Comparison of ENCODE assay signal across 11 cellular contexts in the genomic region with DNA sequence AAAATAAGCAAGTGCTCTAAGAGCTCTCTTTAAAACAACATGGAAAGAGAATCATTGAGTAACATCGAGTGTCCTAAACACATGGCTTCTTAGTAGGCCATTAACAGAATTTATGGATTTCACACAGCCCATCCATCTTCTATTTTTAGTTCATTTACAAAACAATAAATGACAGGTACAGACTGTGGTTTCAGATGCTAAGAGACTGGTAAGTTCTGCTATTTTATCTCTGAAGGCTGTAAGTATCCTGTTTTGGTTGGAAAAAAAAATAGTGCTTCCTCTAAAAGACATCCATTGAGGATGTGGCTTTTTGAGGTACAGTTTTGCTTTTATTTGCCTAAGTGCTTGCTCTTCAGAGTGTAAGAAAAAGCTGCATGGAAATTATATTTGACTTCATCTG. TPM values are rescaled to one million over a fixed set of nuclear protein-coding genes. Genes with fewer than 3 reads are reported as not detected.
A peak's percentile ranks its signal among the peaks of the same experiment; 100 is the strongest.
DNase-seq lines count a peak whose midpoint lies in the region; ATAC-seq lines count a peak whose summit lies in the region.
"Had no signal": no experiment of that assay in that cellular context is flagged by ENCODE, and none has a peak within 500 bp of the region (broad histone marks: within the 10 kb centered on the region; RNA-seq: fewer than 3 reads in every experiment).

No MANE protein-coding gene starts in this region.

- POLR2A ChIA-PET in naive thymus-derived CD8-positive, alpha-beta T cell (lab: Charles Lee), result no interaction called here

- H3K9me3 Mint-ChIP-seq in naive thymus-derived CD8-positive, alpha-beta T cell, result peaks cover 0 to 3% (median 0%) of the 10 kb centered on the region in 9 donors
- H3K9me3 Mint-ChIP-seq: endodermal cell had no signal

- peaks cover 0 to 2% (median 0%) of the 10 kb centered on the region in 5 donors for H3K27me3 Mint-ChIP-seq in naive thymus-derived CD8-positive, alpha-beta T cell

- ATAC-seq in GM19372 (IDR thresholded peaks at IDR 0.05; ENCODE audit: low read depth, unreplicated experiment) (peak; percentile 47), HG03175 (IDR thresholded peaks at IDR 0.05; ENCODE audit: unreplicated experiment) (peak; percentile 53), HG03095 (IDR thresholded peaks at IDR 0.05; ENCODE audit: unreplicated experiment) (no peak), GM19463 (IDR thresholded peaks at IDR 0.05; ENCODE audit: unreplicated experiment) (no peak), GM21576 (IDR thresholded peaks at IDR 0.05; ENCODE audit: unreplicated experiment) (no peak)
- ATAC-seq in naive thymus-derived CD8-positive, alpha-beta T cell, result peak; percentile 61 to 88

- no peaks in the 10 kb centered on the region for H3K36me3 Mint-ChIP-seq in naive thymus-derived CD8-positive, alpha-beta T cell

- peak; percentile 94 for DNase-seq in SKM-1 treated with dmso at 0.1 percent for 144 hours (lab: John Stamatoyannopoulos, UW; ENCODE audit: unreplicated experiment)
- DNase-seq in naive thymus-derived CD8-positive, alpha-beta T cell, result peak in 3 of 10 donors; percentile 24 to 48 (median 44)
- DNase-seq: activated T-cell treated with anti-CD3 and anti-CD28 coated beads, Interleukin-2, amount 50 U/mL, for 1 hour; Caco-2; endodermal cell; small intestine had no signal

- peak overlapping the region in 9 of 10 donors; percentile 3 to 63 (median 29) for H3K27ac Mint-ChIP-seq in naive thymus-derived CD8-positive, alpha-beta T cell
- H3K27ac Mint-ChIP-seq: endodermal cell had no signal

- peaks cover 13 to 30% (median 28%) of the 10 kb centered on the region in 4 donors for H3K4me1 Mint-ChIP-seq in naive thymus-derived CD8-positive, alpha-beta T cell

- H3K4me3 Mint-ChIP-seq in naive thymus-derived CD8-positive, alpha-beta T cell, result peak overlapping the region in 7 of 10 donors; percentile 1 to 70 (median 48)
- H3K4me3 Mint-ChIP-seq: endodermal cell had no signal

RNA-seq across cellular contexts. Expression of gene GNAI1, which starts 27.4 kb away (rescaled TPM):
- total RNA-seq in naive thymus-derived CD8-positive, alpha-beta T cell, result 1 to 10 TPM; 1.5 to 2.0 TPM
- polyA plus RNA-seq in naive thymus-derived CD8-positive, alpha-beta T cell, result 10 to 100 TPM in 1 of 3 donors, 1 to 10 TPM in 2; 2.5 to 10.1 (median 6.7) TPM

Comparison
In these comparisons a context has a peak if more than half of its experiments do, and no peak if none do; other contexts are left out.
1. ATAC-seq: peak in GM19372 (single experiment), HG03175 (single experiment) and naive thymus-derived CD8-positive, alpha-beta T cell (2 of 2); none in HG03095 (single experiment), GM19463 (single experiment) and GM21576 (single experiment).